2 cellular contexts compared by ENCODE assay signal in genomic region chr2:58644992-58645391, GRCh38.
TF ChIP-seq lines count a peak whose summit lies in the region.

No MANE protein-coding gene starts in this region.

TF ChIP-seq in WTC11, 78 proteins besides CTCF, POLR2A, EP300 and RAD21 (continued from another document):
- TF ChIP-seq, protein P1, sequence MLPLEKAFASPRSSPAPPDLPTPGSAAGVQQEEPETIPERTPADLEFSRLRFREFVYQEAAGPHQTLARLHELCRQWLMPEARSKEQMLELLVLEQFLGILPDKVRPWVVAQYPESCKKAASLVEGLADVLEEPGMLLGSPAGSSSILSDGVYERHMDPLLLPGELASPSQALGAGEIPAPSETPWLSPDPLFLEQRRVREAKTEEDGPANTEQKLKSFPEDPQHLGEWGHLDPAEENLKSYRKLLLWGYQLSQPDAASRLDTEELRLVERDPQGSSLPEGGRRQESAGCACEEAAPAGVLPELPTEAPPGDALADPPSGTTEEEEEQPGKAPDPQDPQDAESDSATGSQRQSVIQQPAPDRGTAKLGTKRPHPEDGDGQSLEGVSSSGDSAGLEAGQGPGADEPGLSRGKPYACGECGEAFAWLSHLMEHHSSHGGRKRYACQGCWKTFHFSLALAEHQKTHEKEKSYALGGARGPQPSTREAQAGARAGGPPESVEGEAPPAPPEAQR (CRISPR knock-in tag; IDR thresholded peaks at IDR 0.05), result no peak
- TF ChIP-seq SP1 (CRISPR knock-in tag; conservative IDR thresholded peaks at IDR 0.05) (no peak), USF2 (CRISPR knock-in tag; IDR thresholded peaks at IDR 0.05) (no peak), MXD4 (CRISPR knock-in tag; IDR thresholded peaks at IDR 0.05; ENCODE audit: borderline replicate concordance) (no peak), NR3C1 (CRISPR knock-in tag; conservative IDR thresholded peaks at IDR 0.05; ENCODE audit: low read depth) (no peak), ESRRA (CRISPR knock-in tag; IDR thresholded peaks at IDR 0.05; ENCODE audit: borderline replicate concordance) (no peak), ZNF263 (CRISPR knock-in tag; IDR thresholded peaks at IDR 0.05; ENCODE audit: low read depth) (no peak), PRRX2 (CRISPR knock-in tag; IDR thresholded peaks at IDR 0.05) (no peak)
- TF ChIP-seq, protein P2, sequence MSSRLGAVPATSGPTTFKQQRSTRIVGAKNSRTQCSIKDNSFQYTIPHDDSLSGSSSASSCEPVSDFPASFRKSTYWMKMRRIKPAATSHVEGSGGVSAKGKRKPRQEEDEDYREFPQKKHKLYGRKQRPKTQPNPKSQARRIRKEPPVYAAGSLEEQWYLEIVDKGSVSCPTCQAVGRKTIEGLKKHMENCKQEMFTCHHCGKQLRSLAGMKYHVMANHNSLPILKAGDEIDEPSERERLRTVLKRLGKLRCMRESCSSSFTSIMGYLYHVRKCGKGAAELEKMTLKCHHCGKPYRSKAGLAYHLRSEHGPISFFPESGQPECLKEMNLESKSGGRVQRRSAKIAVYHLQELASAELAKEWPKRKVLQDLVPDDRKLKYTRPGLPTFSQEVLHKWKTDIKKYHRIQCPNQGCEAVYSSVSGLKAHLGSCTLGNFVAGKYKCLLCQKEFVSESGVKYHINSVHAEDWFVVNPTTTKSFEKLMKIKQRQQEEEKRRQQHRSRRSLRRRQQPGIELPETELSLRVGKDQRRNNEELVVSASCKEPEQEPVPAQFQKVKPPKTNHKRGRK (CRISPR knock-in tag; IDR thresholded peaks at IDR 0.05; ENCODE audit: borderline replicate concordance), result no peak
- TF ChIP-seq, protein P3, sequence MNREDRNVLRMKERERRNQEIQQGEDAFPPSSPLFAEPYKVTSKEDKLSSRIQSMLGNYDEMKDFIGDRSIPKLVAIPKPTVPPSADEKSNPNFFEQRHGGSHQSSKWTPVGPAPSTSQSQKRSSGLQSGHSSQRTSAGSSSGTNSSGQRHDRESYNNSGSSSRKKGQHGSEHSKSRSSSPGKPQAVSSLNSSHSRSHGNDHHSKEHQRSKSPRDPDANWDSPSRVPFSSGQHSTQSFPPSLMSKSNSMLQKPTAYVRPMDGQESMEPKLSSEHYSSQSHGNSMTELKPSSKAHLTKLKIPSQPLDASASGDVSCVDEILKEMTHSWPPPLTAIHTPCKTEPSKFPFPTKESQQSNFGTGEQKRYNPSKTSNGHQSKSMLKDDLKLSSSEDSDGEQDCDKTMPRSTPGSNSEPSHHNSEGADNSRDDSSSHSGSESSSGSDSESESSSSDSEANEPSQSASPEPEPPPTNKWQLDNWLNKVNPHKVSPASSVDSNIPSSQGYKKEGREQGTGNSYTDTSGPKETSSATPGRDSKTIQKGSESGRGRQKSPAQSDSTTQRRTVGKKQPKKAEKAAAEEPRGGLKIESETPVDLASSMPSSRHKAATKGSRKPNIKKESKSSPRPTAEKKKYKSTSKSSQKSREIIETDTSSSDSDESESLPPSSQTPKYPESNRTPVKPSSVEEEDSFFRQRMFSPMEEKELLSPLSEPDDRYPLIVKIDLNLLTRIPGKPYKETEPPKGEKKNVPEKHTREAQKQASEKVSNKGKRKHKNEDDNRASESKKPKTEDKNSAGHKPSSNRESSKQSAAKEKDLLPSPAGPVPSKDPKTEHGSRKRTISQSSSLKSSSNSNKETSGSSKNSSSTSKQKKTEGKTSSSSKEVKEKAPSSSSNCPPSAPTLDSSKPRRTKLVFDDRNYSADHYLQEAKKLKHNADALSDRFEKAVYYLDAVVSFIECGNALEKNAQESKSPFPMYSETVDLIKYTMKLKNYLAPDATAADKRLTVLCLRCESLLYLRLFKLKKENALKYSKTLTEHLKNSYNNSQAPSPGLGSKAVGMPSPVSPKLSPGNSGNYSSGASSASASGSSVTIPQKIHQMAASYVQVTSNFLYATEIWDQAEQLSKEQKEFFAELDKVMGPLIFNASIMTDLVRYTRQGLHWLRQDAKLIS (CRISPR knock-in tag; IDR thresholded peaks at IDR 0.05; ENCODE audit: borderline replicate concordance), result no peak

TF ChIP-seq in SK-N-SH treated with all-trans-retinoic acid at 6 μM for 48 hours, 23 proteins besides CTCF, POLR2A, EP300 and RAD21 (continued from another document):
- TF ChIP-seq RARB (CRISPR knock-in tag; IDR thresholded peaks at IDR 0.05), result no peak
- no peak for TF ChIP-seq ZC3H10 (CRISPR knock-in tag; IDR thresholded peaks at IDR 0.05)
- TF ChIP-seq OSR1 (CRISPR knock-in tag; IDR thresholded peaks at IDR 0.05), result no peak
- TF ChIP-seq ISL1 (CRISPR knock-in tag; IDR thresholded peaks at IDR 0.05), result no peak
- TF ChIP-seq, protein P4, sequence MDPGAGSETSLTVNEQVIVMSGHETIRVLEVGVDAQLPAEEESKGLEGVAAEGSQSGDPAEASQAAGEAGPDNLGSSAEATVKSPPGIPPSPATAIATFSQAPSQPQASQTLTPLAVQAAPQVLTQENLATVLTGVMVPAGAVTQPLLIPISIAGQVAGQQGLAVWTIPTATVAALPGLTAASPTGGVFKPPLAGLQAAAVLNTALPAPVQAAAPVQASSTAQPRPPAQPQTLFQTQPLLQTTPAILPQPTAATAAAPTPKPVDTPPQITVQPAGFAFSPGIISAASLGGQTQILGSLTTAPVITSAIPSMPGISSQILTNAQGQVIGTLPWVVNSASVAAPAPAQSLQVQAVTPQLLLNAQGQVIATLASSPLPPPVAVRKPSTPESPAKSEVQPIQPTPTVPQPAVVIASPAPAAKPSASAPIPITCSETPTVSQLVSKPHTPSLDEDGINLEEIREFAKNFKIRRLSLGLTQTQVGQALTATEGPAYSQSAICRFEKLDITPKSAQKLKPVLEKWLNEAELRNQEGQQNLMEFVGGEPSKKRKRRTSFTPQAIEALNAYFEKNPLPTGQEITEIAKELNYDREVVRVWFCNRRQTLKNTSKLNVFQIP (CRISPR knock-in tag; IDR thresholded peaks at IDR 0.05; ENCODE audit: borderline replicate concordance, low read depth), result no peak
- no peak for TF ChIP-seq CREB5 (CRISPR knock-in tag; IDR thresholded peaks at IDR 0.05; ENCODE audit: low read depth)
- TF ChIP-seq GLIS3 (CRISPR knock-in tag; IDR thresholded peaks at IDR 0.05), result no peak
- no peak for TF ChIP-seq CSRNP3 (CRISPR knock-in tag; IDR thresholded peaks at IDR 0.05)
- TF ChIP-seq SNAI2 (CRISPR knock-in tag; IDR thresholded peaks at IDR 0.05), result no peak
- TF ChIP-seq TOX (CRISPR knock-in tag; IDR thresholded peaks at IDR 0.05; ENCODE audit: borderline replicate concordance), result no peak
- no peak for TF ChIP-seq TSHZ2 (CRISPR knock-in tag; IDR thresholded peaks at IDR 0.05)
